8 cellular contexts compared by ENCODE assay signal in genomic region chr2:20048488-20049443, GRCh38. TPM values are rescaled to one million over a fixed set of nuclear protein-coding genes. Genes with fewer than 3 reads are reported as not detected.
DNase-seq lines count a peak whose midpoint lies in the region; ATAC-seq and TF ChIP-seq lines count a peak whose summit lies in the region.
"Had no signal": no experiment of that assay in that cellular context is flagged by ENCODE, and none has a peak within 500 bp of the region (broad histone marks: within the 10 kb centered on the region; RNA-seq: fewer than 3 reads in every experiment).

No MANE protein-coding gene starts in this region.

- CTCF ChIA-PET in HEK293T (lab: Yijun Ruan, JAX), result interaction anchor here (0.9 kb wide), 1 partner anchor 34 kb away, joined by 3 read pairs; no protein-coding TSS in a partner anchor

- H3K4me3 ChIP-seq in WERI-Rb-1 (ENCODE audit: low read depth, low read length) (peak overlapping the region; percentile 98), stomach (peak overlapping the region; percentile 61 to 87 (median 77))

- POLR2A ChIA-PET in HEK293T (lab: Yijun Ruan, JAX), result interaction anchor here (0.6 kb wide), 1 partner anchor 54 kb away, joined by 3 read pairs; no protein-coding TSS in a partner anchor

- intact Hi-C loops in stomach (cut with DNase I; ENCODE audit: low total_unique reads) (no loop called here), sciatic nerve (cut with DNase I) (no loop called here)

- TF ChIP-seq CTCF in WERI-Rb-1 (IDR thresholded peaks at IDR 0.05; ENCODE audit: low read depth, low read length), result no peak
- TF ChIP-seq CTCF in stomach (IDR thresholded peaks at IDR 0.05), result no peak

- H3K36me3 ChIP-seq in WERI-Rb-1 (peaks cover 13% of the 10 kb centered on the region), stomach (no peaks in the 10 kb centered on the region)

- ATAC-seq in sciatic nerve, result no peak

- TF ChIP-seq EP300 in stomach (IDR thresholded peaks at IDR 0.05), result no peak

- H3K9me3 ChIP-seq in WERI-Rb-1 (ENCODE audit: severe bottlenecking), result no peaks in the 10 kb centered on the region
- H3K9me3 ChIP-seq in stomach, result no peaks in the 10 kb centered on the region

- 40 to 47% (median 44%) methylated on average over 6 of the region's 6 CpGs for WGBS in stomach, 5 donors

- no peaks in the 10 kb centered on the region for H3K27me3 ChIP-seq in WERI-Rb-1 (ENCODE audit: insufficient read depth, low read depth, severe bottlenecking)
- H3K27me3 ChIP-seq in stomach, result peaks cover 0 to under 1% (median 0%) of the 10 kb centered on the region in 3 donors

- DNase-seq in HEK293T (ENCODE audit: extremely low spot score) (no peak), WERI-Rb-1 (no peak), iris pigment epithelial cell (ENCODE audit: low read depth) (peak; percentile 43), stomach (no peak), NOMO-1 treated with dmso at 0.1 percent for 144 hours (lab: John Stamatoyannopoulos, UW; ENCODE audit: unreplicated experiment) (no peak), DMS53 treated with DMSO at 0.1 percent for 48 hours (lab: John Stamatoyannopoulos, UW; ENCODE audit: unreplicated experiment) (no peak), sciatic nerve (ENCODE audit: low spot score) (no peak)
- DNase-seq: activated CD8-positive, alpha-beta memory T cell treated with anti-CD3 and anti-CD28 coated beads for 24 hours had no signal

- no peak for TF ChIP-seq POLR2A in stomach (IDR thresholded peaks at IDR 0.05)

- H3K4me1 ChIP-seq in stomach, result peaks cover 27 to 72% (median 50%) of the 10 kb centered on the region in 4 donors

- peak overlapping the region; percentile 98 for H3K27ac ChIP-seq in WERI-Rb-1
- peak overlapping the region in 4 of 5 donors; percentile 98 to 99 (median 98) for H3K27ac ChIP-seq in stomach

TF ChIP-seq in HEK293T, 16 proteins besides CTCF, POLR2A, EP300 and RAD21:
- TF ChIP-seq HDGF (IDR thresholded peaks at IDR 0.05; ENCODE audit: borderline replicate concordance) (no peak), L3MBTL2 (conservative IDR thresholded peaks at IDR 0.05) (no peak), BHLHE40 (IDR thresholded peaks at IDR 0.05; ENCODE audit: borderline replicate concordance) (no peak), ARNT (IDR thresholded peaks at IDR 0.05) (no peak), PKNOX1 (IDR thresholded peaks at IDR 0.05) (peak; percentile 83)

RNA-seq across cellular contexts. Expression of gene LAPTM4A, which starts 2.7 kb away (rescaled TPM):
- total RNA-seq in stomach (100 to 1,000 TPM in 2 of 5 donors, 10 to 100 TPM in 3; 38.5 to 238 (median 79.9) TPM), sciatic nerve (253 TPM)
- polyA plus RNA-seq in stomach, result 100 to 1,000 TPM in 2 of 3 donors, 10 to 100 TPM in 1; 77.6 to 123 (median 121) TPM

RNA-seq across cellular contexts. Expression of gene MATN3, which starts 36.3 kb away (rescaled TPM):
- 1 to 10 TPM in 2 of 5 donors, under 1 TPM in 1, not detected in 2; 0.58 to 7.0 (median 1.2) TPM for total RNA-seq in stomach
- under 1 TPM in 2 of 3 donors, not detected in 1; 0.53 to 0.87 TPM for polyA plus RNA-seq in stomach
- 8.8 TPM for total RNA-seq in sciatic nerve

RNA-seq across cellular contexts. Expression of gene WDR35, which starts 58.9 kb away (rescaled TPM):
- total RNA-seq in stomach (10 to 100 TPM in 2 of 5 donors, 1 to 10 TPM in 2, under 1 TPM in 1; under 0.01 to 28.3 (median 8.9) TPM), sciatic nerve (16.4 TPM)
- 1 to 10 TPM; 1.7 to 2.3 (median 2.1) TPM for polyA plus RNA-seq in stomach
